In genomic region chr17:15649861-15650391, GRCh38 we compare ENCODE assay signal across 9 cellular contexts. TPM values are rescaled to one million over a fixed set of nuclear protein-coding genes. Genes with fewer than 3 reads are reported as not detected.
DNase-seq lines count a peak whose midpoint lies in the region; ATAC-seq and TF ChIP-seq lines count a peak whose summit lies in the region.
"Had no signal": no experiment of that assay in that cellular context is flagged by ENCODE, and none has a peak within 500 bp of the region (broad histone marks: within the 10 kb centered on the region; RNA-seq: fewer than 3 reads in every experiment).

No MANE protein-coding gene starts in this region.

- no peak for TF ChIP-seq RAD21 in IMR-90 (IDR thresholded peaks at IDR 0.05; ENCODE audit: low read length)

- H2AK5ac ChIP-seq in IMR-90 (ENCODE audit: low read depth, low read length) (peak overlapping the region; percentile 42), H9 (ENCODE audit: insufficient read length, low read length) (no peak overlapping the region)

- no peaks in the 10 kb centered on the region for H3K9me3 ChIP-seq in A673 (ENCODE audit: low read depth, low read length, poor library complexity, severe bottlenecking)
- H3K9me3 ChIP-seq in IMR-90 (ENCODE audit: control insufficient read depth, insufficient read depth, low read length) = no peaks in the 10 kb centered on the region
- no peaks in the 10 kb centered on the region for H3K9me3 ChIP-seq in muscle layer of duodenum (ENCODE audit: control insufficient read depth in 1 of 2, low read length in 2 of 2)
- no peaks in the 10 kb centered on the region for H3K9me3 ChIP-seq in H9 (ENCODE audit: control insufficient read depth, low read depth, low read length)

- H3K4me3 Mint-ChIP-seq in H9 = no peak overlapping the region

- H3K79me2 ChIP-seq in H9 (ENCODE audit: insufficient read depth, low read length) = no peaks in the 10 kb centered on the region

- H2BK120ac ChIP-seq in IMR-90 (ENCODE audit: low read depth, low read length) (peak overlapping the region; percentile 34), H9 (ENCODE audit: low read depth, low read length, poor library complexity, severe bottlenecking) (no peak overlapping the region)

- CTCF ChIA-PET in A673 (lab: Charles Lee) = no interaction called here
- CTCF ChIA-PET in IMR-90 (lab: Yijun Ruan, JAX) = no interaction called here

- H3K27ac ChIP-seq in A673 (ENCODE audit: low read depth, low read length, poor library complexity, severe bottlenecking) (peak overlapping the region; percentile 78), IMR-90 (ENCODE audit: insufficient read depth, low read length) (peak overlapping the region; percentile 0; the same call in 1 of the 2 replicates), muscle layer of duodenum (ENCODE audit: low read length) (peak overlapping the region; percentile 78), H9 (ENCODE audit: insufficient read length, low read depth, low read length) (no peak overlapping the region)

- H3K79me1 ChIP-seq in IMR-90 (ENCODE audit: low read depth in 1 of 2, low read length in 2 of 2) (peaks cover 9 to 37% of the 10 kb centered on the region in 2 experiments), H9 (ENCODE audit: insufficient read depth, low read depth, low read length, poor library complexity, severe bottlenecking) (no peaks in the 10 kb centered on the region)

- H3T11ph ChIP-seq in H9 (ENCODE audit: low read length) = no peak overlapping the region

- peak overlapping the region; percentile 21; the same call in 1 of the 2 replicates for H2BK20ac ChIP-seq in IMR-90 (ENCODE audit: low read depth, low read length)
- no peak overlapping the region for H2BK20ac ChIP-seq in H9 (ENCODE audit: low read depth, low read length, poor library complexity, severe bottlenecking)

- H2BK15ac ChIP-seq in IMR-90 (ENCODE audit: low read depth, low read length) (peak overlapping the region; percentile 46; the same call in 2 of the 3 replicates), H9 (ENCODE audit: low read depth, low read length) (no peak overlapping the region)

- H4K91ac ChIP-seq in IMR-90 (ENCODE audit: insufficient read depth, low read depth, low read length) (no peak overlapping the region), H9 (ENCODE audit: insufficient read length, low read depth, low read length) (no peak overlapping the region)

- H3K18ac ChIP-seq in IMR-90 (ENCODE audit: low read depth, low read length) (0 out of 2 replicates have a peak overlapping the region, but pooled peaks have one; percentile 5), H9 (ENCODE audit: insufficient read length, low read depth, low read length) (no peak overlapping the region)

- peak overlapping the region; percentile 7 for H2BK5ac ChIP-seq in IMR-90 (ENCODE audit: low read depth, low read length, poor library complexity, severe bottlenecking)
- H2BK5ac ChIP-seq in H9 (ENCODE audit: insufficient read length, low read length) = no peak overlapping the region

- dilution Hi-C loops in IMR-90 (cut with HindIII; ENCODE audit: low sequenced_read_pairs, unreplicated experiment) = no loop called here

- H3K9me3 Mint-ChIP-seq in H9 = no peaks in the 10 kb centered on the region

- peaks cover 38 to 51% of the 10 kb centered on the region in 2 experiments for H3K4me1 Mint-ChIP-seq in H9

- H3K9me1 ChIP-seq in IMR-90 (ENCODE audit: insufficient read depth, low read length) = peaks cover 4% of the 10 kb centered on the region; the same call in 1 of the 2 replicates

- in situ Hi-C loops in IMR-90 (cut with MboI; ENCODE audit: low sequenced_read_pairs) = loop anchor here (25.0 kb wide), 1 partner anchor 388 kb away; the partner anchor contains the start of gene PMP22

- no peak for TF ChIP-seq POLR2A in IMR-90 (IDR thresholded peaks at IDR 0.05; ENCODE audit: low read depth, low read length)

- peak overlapping the region in 1 of 2 experiments; percentile 18; a peak in 1 of 4 replicates for H4K8ac ChIP-seq in IMR-90 (ENCODE audit: low read depth in 2 of 2, low read length in 2 of 2)
- H4K8ac ChIP-seq in H9 (replicated peaks; ENCODE audit: insufficient read length, low read depth, low read length) = no peak overlapping the region

- no peak overlapping the region for H3K27ac Mint-ChIP-seq in H9

- H3K9ac ChIP-seq in IMR-90 (ENCODE audit: low read depth, low read length) = peak overlapping the region; percentile 22; the same call in 1 of the 2 replicates
- no peak overlapping the region for H3K9ac ChIP-seq in H9 (ENCODE audit: extremely low read depth, insufficient read length, low read length)

- H3K36me3 ChIP-seq in A673 (ENCODE audit: insufficient read depth, low read length, poor library complexity, severe bottlenecking) (no peaks in the 10 kb centered on the region), IMR-90 (ENCODE audit: control insufficient read depth, insufficient read depth, low read length) (no peaks in the 10 kb centered on the region), muscle layer of duodenum (ENCODE audit: control insufficient read depth in 1 of 2, insufficient read depth in 2 of 2, low read length in 2 of 2) (no peaks in the 10 kb centered on the region)

- DNase-seq in A673 (ENCODE audit: low spot score) (peak; percentile 41), IMR-90 (peak; percentile 55), dermis blood vessel endothelial cell (peak; percentile 64), NCI-H146 treated with DMSO at 0.1 percent for 48 hours (lab: John Stamatoyannopoulos, UW; ENCODE audit: unreplicated experiment) (no peak), NCI-H2196 treated with DMSO at 0.1 percent for 48 hours (lab: John Stamatoyannopoulos, UW; ENCODE audit: unreplicated experiment) (no peak), H9 (no peak)
- DNase-seq: NCI-H1417 had no signal

- no TSS peak for BruUV-seq in A673 (replicated peaks; lab: Mats Ljungman, UMichigan)
- no TSS peak for BruUV-seq in IMR-90 (replicated peaks; lab: Mats Ljungman, UMichigan)

- H4K5ac ChIP-seq in IMR-90 (ENCODE audit: low read depth, low read length) (peak overlapping the region; percentile 12; the same call in 1 of the 2 replicates), H9 (ENCODE audit: insufficient read length, low read depth, low read length) (no peak overlapping the region)

- no peaks in the 10 kb centered on the region for H3K23me2 ChIP-seq in H9 (ENCODE audit: insufficient read length, low read depth, low read length, poor library complexity, severe bottlenecking)

- intact Hi-C loops in A673 (cut with micrococcal nuclease; ENCODE audit: unreplicated experiment) = no loop called here
- intact Hi-C loops in IMR-90 (cut with micrococcal nuclease) = loop anchor here (5.0 kb wide), 1 partner anchor 393 kb away; no protein-coding TSS in a partner anchor

- H2BK12ac ChIP-seq in H9 (ENCODE audit: insufficient read length, low read depth, low read length) = no peak overlapping the region

- H3K27me3 ChIP-seq in A673 (replicated peaks; ENCODE audit: insufficient read depth, low read depth, low read length, poor library complexity) (no peaks in the 10 kb centered on the region), IMR-90 (ENCODE audit: control insufficient read depth, insufficient read depth, low read length) (no peaks in the 10 kb centered on the region), muscle layer of duodenum (ENCODE audit: low read depth, low read length) (no peaks in the 10 kb centered on the region), H9 (ENCODE audit: insufficient read depth, low read length) (no peaks in the 10 kb centered on the region)

- H3K4ac ChIP-seq in IMR-90 (ENCODE audit: low read depth, low read length) (peak overlapping the region; percentile 37), H9 (ENCODE audit: low read depth, low read length) (no peak overlapping the region)

- 60% methylated on average over 1 of the region's 5 CpGs; no CpG with 5 or more reads in 1 of the 2 experiments for WGBS in IMR-90 (ENCODE audit: extremely low coverage in 2 of 2, insufficient read length in 1 of 2), 2 experiments
- WGBS in H9 (ENCODE audit: extremely low coverage, insufficient read length, low lambda C conversion rate) = no CpG with 5 or more reads among the region's 5 CpGs

- POLR2A ChIA-PET in A673 (lab: Charles Lee; ENCODE audit: low non-redundant PET) (no interaction called here), IMR-90 (lab: Charles Lee; ENCODE audit: unreplicated experiment) (no interaction called here)

- peak overlapping the region; percentile 97 for H3K4me2 ChIP-seq in IMR-90 (ENCODE audit: low read depth, low read length)
- H3K4me2 ChIP-seq in H9 (ENCODE audit: insufficient read depth, insufficient read length, low read length) = no peak overlapping the region

- TF ChIP-seq CTCF in A673 (conservative IDR thresholded peaks at IDR 0.05; ENCODE audit: low read depth, low read length) (no peak), IMR-90 (conservative IDR thresholded peaks at IDR 0.05; ENCODE audit: low read depth, low read length) (no peak), H9 (conservative IDR thresholded peaks at IDR 0.05) (no peak)

- peak overlapping the region; percentile 53 for H3K4me3 ChIP-seq in A673 (ENCODE audit: low read depth, low read length, poor library complexity, severe bottlenecking)
- peak overlapping the region; percentile 71 for H3K4me3 ChIP-seq in IMR-90 (ENCODE audit: insufficient read depth, low read depth, low read length)
- H3K4me3 ChIP-seq in muscle layer of duodenum (ENCODE audit: low read depth in 1 of 2, low read length in 2 of 2) = peak overlapping the region; percentile 68 to 84

- H3K27me3 Mint-ChIP-seq in H9 (ENCODE audit: low read depth) = peaks cover 1% of the 10 kb centered on the region; the same call in 1 of the 2 replicates

- no peak for ATAC-seq in IMR-90 (ENCODE audit: low read depth)
- ATAC-seq in HG03378 (IDR thresholded peaks at IDR 0.05; ENCODE audit: unreplicated experiment) = no peak

- peaks cover 26% of the 10 kb centered on the region for H3K4me1 ChIP-seq in A673 (ENCODE audit: insufficient read depth, low read length, poor library complexity, severe bottlenecking)
- H3K4me1 ChIP-seq in IMR-90 (ENCODE audit: control insufficient read depth, insufficient read depth, low read length) = peaks cover 18% of the 10 kb centered on the region
- peaks cover 5 to 21% of the 10 kb centered on the region in 2 donors for H3K4me1 ChIP-seq in muscle layer of duodenum (ENCODE audit: control insufficient read depth in 1 of 2, insufficient read depth in 2 of 2, low read length in 2 of 2)
- peaks cover 3% of the 10 kb centered on the region; the same call in 1 of the 2 replicates for H3K4me1 ChIP-seq in H9 (ENCODE audit: insufficient read depth, low read length)

- H3K23ac ChIP-seq in IMR-90 (ENCODE audit: low read depth, low read length) = peak overlapping the region; percentile 22; the same call in 1 of the 2 replicates
- no peak overlapping the region for H3K23ac ChIP-seq in H9 (ENCODE audit: insufficient read length, low read depth, low read length)

- H2AFZ ChIP-seq in IMR-90 (replicated peaks; ENCODE audit: low read length, poor library complexity) (no peak overlapping the region), H9 (ENCODE audit: low read length) (no peak overlapping the region)

- H3K36me3 Mint-ChIP-seq in H9 (ENCODE audit: insufficient read depth in 1 of 3, low read depth in 3 of 3) = peaks cover 5 to 7% (median 5%) of the 10 kb centered on the region in 3 experiments; a peak in 4 of 7 replicates

- peak overlapping the region; percentile 67; the same call in 1 of the 2 replicates for H3K56ac ChIP-seq in IMR-90 (ENCODE audit: extremely low read depth, insufficient read depth, low read length)
- no peak overlapping the region for H3K56ac ChIP-seq in H9 (ENCODE audit: insufficient read length, low read depth, low read length)

- H4K20me1 ChIP-seq in IMR-90 (ENCODE audit: insufficient read depth, low read length) (no peaks in the 10 kb centered on the region), H9 (ENCODE audit: control insufficient read depth, insufficient read depth, insufficient read length) (no peaks in the 10 kb centered on the region)

- peak overlapping the region; percentile 49 for H2AK9ac ChIP-seq in IMR-90 (replicated peaks; ENCODE audit: low read depth, low read length, poor library complexity)

- H3K14ac ChIP-seq in IMR-90 (replicated peaks; ENCODE audit: low read depth, low read length) (peak overlapping the region; percentile 87), H9 (ENCODE audit: insufficient read depth, low read length) (no peak overlapping the region)

RNA-seq across cellular contexts. Expression of gene FBXW10B, which starts 30.4 kb away (rescaled TPM):
- total RNA-seq in A673 (2021) = 1.0 and 1.5 TPM in 2 replicates
- total RNA-seq in IMR-90 (2012; rRNA removed) = under 0.01 and 0.28 TPM in 2 replicates
- polyA plus RNA-seq in IMR-90 (2012; rRNA removed) = 0.23 and 0.43 TPM in 2 replicates
- polyA plus RNA-seq in IMR-90 (2012; cell fraction: cytosol; rRNA removed) = 0.05 TPM in 1 of 2 replicates, not detected in the other
- 2.8 and 3.2 TPM in 2 replicates for polyA plus RNA-seq in IMR-90 (2012; cell fraction: nucleus; rRNA removed; ENCODE audit: low replicate concordance)
- total RNA-seq in dermis blood vessel endothelial cell = 0.79 and 1.4 TPM in 2 replicates
- not detected in 2 replicates for total RNA-seq in H9 (2021)

RNA-seq across cellular contexts. Expression of gene TRIM16, which starts 34.2 kb away (rescaled TPM):
- 61.6 and 62.5 TPM in 2 replicates for total RNA-seq in A673 (2021)
- total RNA-seq in IMR-90 (2012; rRNA removed) = 50.3 and 52.5 TPM in 2 replicates
- 18.9 and 22.3 TPM in 2 replicates for polyA plus RNA-seq in IMR-90 (2012; rRNA removed)
- 18.0 and 20.2 TPM in 2 replicates for polyA plus RNA-seq in IMR-90 (2012; cell fraction: cytosol; rRNA removed)
- 17.2 and 25.5 TPM in 2 replicates for polyA plus RNA-seq in IMR-90 (2012; cell fraction: nucleus; rRNA removed; ENCODE audit: low replicate concordance)
- total RNA-seq in dermis blood vessel endothelial cell = 84.9 and 116 TPM in 2 replicates
- 15.1 and 17.7 TPM in 2 replicates for total RNA-seq in H9 (2021)

RNA-seq across cellular contexts. Expression of gene ZNF286A, which starts 49.6 kb away (rescaled TPM):
- total RNA-seq in A673 (2021) (79.4 and 82.0 TPM in 2 replicates), IMR-90 (2012; rRNA removed) (37.6 and 37.8 TPM in 2 replicates), dermis blood vessel endothelial cell (44.9 and 48.8 TPM in 2 replicates), H9 (2021) (101 and 109 TPM in 2 replicates)
- polyA plus RNA-seq in IMR-90 (2012; rRNA removed) = 15.3 and 19.8 TPM in 2 replicates
- polyA plus RNA-seq in IMR-90 (2012; cell fraction: cytosol; rRNA removed) = 3.5 and 8.6 TPM in 2 replicates
- polyA plus RNA-seq in IMR-90 (2012; cell fraction: nucleus; rRNA removed; ENCODE audit: low replicate concordance) = 4.5 and 17.1 TPM in 2 replicates

Comparison
In these comparisons a context has a peak if more than half of its experiments do, and no peak if none do; other contexts are left out.
1. DNase-seq: peak in A673 (single experiment), IMR-90 (single experiment) and dermis blood vessel endothelial cell (single experiment); none in NCI-H146 treated with DMSO at 0.1 percent for 48 hours (single experiment), NCI-H2196 treated with DMSO at 0.1 percent for 48 hours (single experiment) and H9 (single experiment).
2. Peak in every context shown above with its lines, with median percentiles within 50 percentile points of each other: H3K4me3 ChIP-seq.